ENCODE assay signal across 9 cellular contexts in genomic region chr6:41577865-41578713, GRCh38. TPM values are rescaled to one million over a fixed set of nuclear protein-coding genes. Genes with fewer than 3 reads are reported as not detected.
DNase-seq lines count a peak whose midpoint lies in the region; ATAC-seq and TF ChIP-seq lines count a peak whose summit lies in the region.
"Had no signal": no experiment of that assay in that cellular context is flagged by ENCODE, and none has a peak within 500 bp of the region (broad histone marks: within the 10 kb centered on the region; RNA-seq: fewer than 3 reads in every experiment).

No MANE protein-coding gene starts in this region.

- H3K27me3 Mint-ChIP-seq in nephron (ENCODE audit: low read depth) = peaks cover 4% of the 10 kb centered on the region
- no peaks in the 10 kb centered on the region for H3K27me3 Mint-ChIP-seq in activated CD4-positive, alpha-beta T cell treated with anti-CD3 and anti-CD28 coated beads, Interleukin-2, amount 10 ng/mL, durations not matched to agents 24 days and 14 days

- H3K4me1 Mint-ChIP-seq in nephron = peaks cover 76% of the 10 kb centered on the region
- peaks cover 3% of the 10 kb centered on the region for H3K4me1 Mint-ChIP-seq in activated CD4-positive, alpha-beta T cell treated with anti-CD3 and anti-CD28 coated beads, Interleukin-2, amount 10 ng/mL, durations not matched to agents 24 days and 14 days

- peaks cover 37% of the 10 kb centered on the region in 2 donors for H3K4me1 ChIP-seq in duodenal mucosa (ENCODE audit: control insufficient read depth in 1 of 2, insufficient read depth in 2 of 2, low read length in 2 of 2)

- H3K9me3 Mint-ChIP-seq in nephron = no peaks in the 10 kb centered on the region
- no peaks in the 10 kb centered on the region for H3K9me3 Mint-ChIP-seq in activated CD4-positive, alpha-beta T cell treated with anti-CD3 and anti-CD28 coated beads, Interleukin-2, amount 10 ng/mL, durations not matched to agents 24 days and 14 days

- DNase-seq in H7 = peak; percentile 72
- peak; percentile 72 for DNase-seq in NCI-H524 treated with DMSO at 0.1 percent for 48 hours (lab: John Stamatoyannopoulos, UW)
- DNase-seq in NK-92 treated with Interleukin-12 subunit alpha and Interleukin-12 subunit beta, amount 100 ng/mL, for 24 hours (lab: John Stamatoyannopoulos, UW) = no peak
- DNase-seq in activated CD4-positive, alpha-beta T cell treated with anti-CD3 and anti-CD28 coated beads, Interleukin-2, amount 10 ng/mL, durations not matched to agents 24 days and 14 days = no peak
- DNase-seq: heart left ventricle had no signal

- ATAC-seq in GM21529 (IDR thresholded peaks at IDR 0.05; ENCODE audit: unreplicated experiment) = no peak
- no peak for ATAC-seq in HG03571 (IDR thresholded peaks at IDR 0.05; ENCODE audit: unreplicated experiment)

- H3K4me3 ChIP-seq in H7 (ENCODE audit: insufficient read depth, low read depth, low read length) (peak overlapping the region; percentile 15; the same call in 1 of the 2 replicates), duodenal mucosa (ENCODE audit: low read depth in 1 of 2, low read length in 2 of 2) (no peak overlapping the region)
- H3K4me3 ChIP-seq: heart left ventricle had no signal

- peak overlapping the region; percentile 32 to 35 for H3K9ac ChIP-seq in duodenal mucosa (ENCODE audit: low read depth in 1 of 2, low read length in 2 of 2)

- intact Hi-C loops in activated CD4-positive, alpha-beta T cell treated with anti-CD3 and anti-CD28 coated beads, Interleukin-2, amount 10 ng/mL, durations not matched to agents 24 days and 14 days (cut with micrococcal nuclease) = no loop called here

- TF ChIP-seq CTCF in nephron (IDR thresholded peaks at IDR 0.05; ENCODE audit: unreplicated experiment in 3 of 3) = no peak

- H3K36me3 ChIP-seq in H7 (replicated peaks; ENCODE audit: control insufficient read depth, insufficient read depth, low read length) (no peaks in the 10 kb centered on the region), duodenal mucosa (ENCODE audit: control insufficient read depth in 1 of 2, insufficient read depth in 2 of 2, low read length in 2 of 2) (peaks cover 3 to 17% of the 10 kb centered on the region in 2 donors)

- H3K4me3 Mint-ChIP-seq in nephron = peak overlapping the region; percentile 33 to 53 (median 36)
- no peak overlapping the region for H3K4me3 Mint-ChIP-seq in activated CD4-positive, alpha-beta T cell treated with anti-CD3 and anti-CD28 coated beads, Interleukin-2, amount 10 ng/mL, durations not matched to agents 24 days and 14 days

- H3K27ac Mint-ChIP-seq in nephron = peak overlapping the region; percentile 64 to 96 (median 94)
- H3K27ac Mint-ChIP-seq in activated CD4-positive, alpha-beta T cell treated with anti-CD3 and anti-CD28 coated beads, Interleukin-2, amount 10 ng/mL, durations not matched to agents 24 days and 14 days = no peak overlapping the region

- peak overlapping the region; percentile 14 for H3K27ac ChIP-seq in duodenal mucosa (ENCODE audit: low read depth, low read length)

- no peaks in the 10 kb centered on the region for H3K9me3 ChIP-seq in duodenal mucosa (ENCODE audit: control insufficient read depth in 1 of 2, low read length in 2 of 2)
- H3K9me3 ChIP-seq: heart left ventricle had no signal

- peaks cover 55% of the 10 kb centered on the region for H3K36me3 Mint-ChIP-seq in nephron (ENCODE audit: low read depth)
- no peaks in the 10 kb centered on the region for H3K36me3 Mint-ChIP-seq in activated CD4-positive, alpha-beta T cell treated with anti-CD3 and anti-CD28 coated beads, Interleukin-2, amount 10 ng/mL, durations not matched to agents 24 days and 14 days (ENCODE audit: low read depth)

- H3K27me3 ChIP-seq in H7 (ENCODE audit: control insufficient read depth, insufficient read depth, low read length) (no peaks in the 10 kb centered on the region), duodenal mucosa (ENCODE audit: control insufficient read depth in 1 of 2, insufficient read depth in 2 of 2, low read length in 2 of 2) (no peaks in the 10 kb centered on the region)
- H3K27me3 ChIP-seq: heart left ventricle had no signal

RNA-seq across cellular contexts. Expression of gene FOXP4, which starts 31.9 kb away (rescaled TPM):
- total RNA-seq in H7 (2014; rRNA removed; shearing (Covaris generic)) = 10.7 and 11.5 TPM in 2 replicates
- 16.9 and 17.6 TPM in 2 replicates for total RNA-seq in activated CD4-positive, alpha-beta T cell treated with anti-CD3 and anti-CD28 coated beads, Interleukin-2, amount 10 ng/mL, durations not matched to agents 24 days and 14 days

Comparison
In these comparisons a context has a peak if more than half of its experiments do, and no peak if none do; other contexts are left out.
1. DNase-seq: peak in H7 (single experiment) and NCI-H524 treated with DMSO at 0.1 percent for 48 hours (single experiment); none in NK-92 treated with Interleukin-12 subunit alpha and Interleukin-12 subunit beta, amount 100 ng/mL, for 24 hours (single experiment) and activated CD4-positive, alpha-beta T cell treated with anti-CD3 and anti-CD28 coated beads, Interleukin-2, amount 10 ng/mL, durations not matched to agents 24 days and 14 days (single experiment).